Comparison of ENCODE assay signal across 1 cellular context in genomic region chr11:2268911-2269600, GRCh38.
A peak's percentile ranks its signal among the peaks of the same experiment; 100 is the strongest.
TF ChIP-seq lines count a peak whose summit lies in the region.

No MANE protein-coding gene starts in this region.

TF ChIP-seq in HepG2, 621 proteins besides CTCF, POLR2A, EP300 and RAD21 (continued from another document and continues in another):
- TF ChIP-seq IRF9 (CRISPR knock-in tag; IDR thresholded peaks at IDR 0.05; ENCODE audit: borderline replicate concordance) = no peak
- peak; percentile 86; the same call in 1 of the 2 replicates for TF ChIP-seq HES4 (CRISPR knock-in tag; IDR thresholded peaks at IDR 0.05; ENCODE audit: borderline replicate concordance)
- no peak for TF ChIP-seq HDAC6 (IDR thresholded peaks at IDR 0.05; ENCODE audit: low read depth, low read length)
- peak; percentile 41; the same call in 1 of the 2 replicates for TF ChIP-seq ZFY (CRISPR knock-in tag; IDR thresholded peaks at IDR 0.05)
- TF ChIP-seq MXD4 (CRISPR knock-in tag; IDR thresholded peaks at IDR 0.05) = no peak
- TF ChIP-seq, protein P1, sequence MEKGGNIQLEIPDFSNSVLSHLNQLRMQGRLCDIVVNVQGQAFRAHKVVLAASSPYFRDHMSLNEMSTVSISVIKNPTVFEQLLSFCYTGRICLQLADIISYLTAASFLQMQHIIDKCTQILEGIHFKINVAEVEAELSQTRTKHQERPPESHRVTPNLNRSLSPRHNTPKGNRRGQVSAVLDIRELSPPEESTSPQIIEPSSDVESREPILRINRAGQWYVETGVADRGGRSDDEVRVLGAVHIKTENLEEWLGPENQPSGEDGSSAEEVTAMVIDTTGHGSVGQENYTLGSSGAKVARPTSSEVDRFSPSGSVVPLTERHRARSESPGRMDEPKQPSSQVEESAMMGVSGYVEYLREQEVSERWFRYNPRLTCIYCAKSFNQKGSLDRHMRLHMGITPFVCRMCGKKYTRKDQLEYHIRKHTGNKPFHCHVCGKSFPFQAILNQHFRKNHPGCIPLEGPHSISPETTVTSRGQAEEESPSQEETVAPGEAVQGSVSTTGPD (CRISPR knock-in tag; IDR thresholded peaks at IDR 0.05) = no peak
- TF ChIP-seq FOXA1 (IDR thresholded peaks at IDR 0.05) = no peak
- 0 out of 2 replicates have a peak, but pooled peaks have one; percentile 22 for TF ChIP-seq FOXA1 (CRISPR knock-in tag; IDR thresholded peaks at IDR 0.05)
- 0 out of 2 replicates have a peak, but pooled peaks have one; percentile 73 for TF ChIP-seq SRY (CRISPR knock-in tag; IDR thresholded peaks at IDR 0.05)
- no peak for TF ChIP-seq ZNF337 (CRISPR knock-in tag; IDR thresholded peaks at IDR 0.05; ENCODE audit: borderline replicate concordance, low read depth)
- no peak for TF ChIP-seq ZFP41 (CRISPR knock-in tag; IDR thresholded peaks at IDR 0.05; ENCODE audit: borderline replicate concordance)
- TF ChIP-seq FOXA3 (CRISPR knock-in tag; IDR thresholded peaks at IDR 0.05) = peak; percentile 48; the same call in 1 of the 2 replicates
- peak; percentile 22; the same call in 1 of the 2 replicates for TF ChIP-seq GABPA (IDR thresholded peaks at IDR 0.05; ENCODE audit: low read depth, low read length)
- TF ChIP-seq GABPA (CRISPR knock-in tag; IDR thresholded peaks at IDR 0.05; ENCODE audit: low read depth) = no peak
- TF ChIP-seq ZC3H13 (CRISPR knock-in tag; IDR thresholded peaks at IDR 0.05) = no peak
- no peak for TF ChIP-seq ZNF629 (CRISPR knock-in tag; conservative IDR thresholded peaks at IDR 0.05)
- no peak for TF ChIP-seq ZNF790 (CRISPR knock-in tag; IDR thresholded peaks at IDR 0.05; ENCODE audit: borderline replicate concordance)
- TF ChIP-seq ZNF121 (CRISPR knock-in tag; IDR thresholded peaks at IDR 0.05) = no peak
- no peak for TF ChIP-seq SMYD3 (CRISPR knock-in tag; IDR thresholded peaks at IDR 0.05)
- peak; percentile 44 for TF ChIP-seq ASH2L (IDR thresholded peaks at IDR 0.05; ENCODE audit: insufficient read length, low read depth, low read length)
- TF ChIP-seq ZBTB42 (CRISPR knock-in tag; IDR thresholded peaks at IDR 0.05) = no peak
- no peak for TF ChIP-seq BRF2 (CRISPR knock-in tag; IDR thresholded peaks at IDR 0.05)
- TF ChIP-seq ZNF256 (CRISPR knock-in tag; conservative IDR thresholded peaks at IDR 0.05) = no peak
- no peak for TF ChIP-seq SNAPC2 (CRISPR knock-in tag; IDR thresholded peaks at IDR 0.05)
- TF ChIP-seq, protein P2, sequence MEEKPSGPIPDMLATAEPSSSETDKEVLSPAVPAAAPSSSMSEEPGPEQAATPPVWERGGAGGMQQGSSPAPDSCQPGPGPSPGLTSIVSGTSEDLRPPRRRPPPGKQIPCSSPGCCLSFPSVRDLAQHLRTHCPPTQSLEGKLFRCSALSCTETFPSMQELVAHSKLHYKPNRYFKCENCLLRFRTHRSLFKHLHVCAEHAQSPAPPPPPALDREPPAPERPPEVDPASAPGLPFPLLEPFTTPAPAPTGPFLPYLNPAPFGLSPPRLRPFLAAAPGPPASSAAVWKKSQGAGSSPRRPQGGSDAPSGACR (CRISPR knock-in tag; IDR thresholded peaks at IDR 0.05) = no peak
- peak; percentile 63; the same call in 1 of the 2 replicates for TF ChIP-seq SALL2 (CRISPR knock-in tag; IDR thresholded peaks at IDR 0.05)
- no peak for TF ChIP-seq NAIF1 (CRISPR knock-in tag; IDR thresholded peaks at IDR 0.05; ENCODE audit: borderline replicate concordance)
- TF ChIP-seq NONO (IDR thresholded peaks at IDR 0.05) = no peak
- TF ChIP-seq NONO (CRISPR knock-in tag; conservative IDR thresholded peaks at IDR 0.05) = 0 out of 2 replicates have a peak, but pooled peaks have one; percentile 46
- TF ChIP-seq, protein P3, sequence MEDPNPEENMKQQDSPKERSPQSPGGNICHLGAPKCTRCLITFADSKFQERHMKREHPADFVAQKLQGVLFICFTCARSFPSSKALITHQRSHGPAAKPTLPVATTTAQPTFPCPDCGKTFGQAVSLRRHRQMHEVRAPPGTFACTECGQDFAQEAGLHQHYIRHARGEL (CRISPR knock-in tag; IDR thresholded peaks at IDR 0.05) = no peak
- TF ChIP-seq ZSCAN12 (CRISPR knock-in tag; IDR thresholded peaks at IDR 0.05) = no peak; the same call in none of the 2 replicates
- TF ChIP-seq, protein P4, sequence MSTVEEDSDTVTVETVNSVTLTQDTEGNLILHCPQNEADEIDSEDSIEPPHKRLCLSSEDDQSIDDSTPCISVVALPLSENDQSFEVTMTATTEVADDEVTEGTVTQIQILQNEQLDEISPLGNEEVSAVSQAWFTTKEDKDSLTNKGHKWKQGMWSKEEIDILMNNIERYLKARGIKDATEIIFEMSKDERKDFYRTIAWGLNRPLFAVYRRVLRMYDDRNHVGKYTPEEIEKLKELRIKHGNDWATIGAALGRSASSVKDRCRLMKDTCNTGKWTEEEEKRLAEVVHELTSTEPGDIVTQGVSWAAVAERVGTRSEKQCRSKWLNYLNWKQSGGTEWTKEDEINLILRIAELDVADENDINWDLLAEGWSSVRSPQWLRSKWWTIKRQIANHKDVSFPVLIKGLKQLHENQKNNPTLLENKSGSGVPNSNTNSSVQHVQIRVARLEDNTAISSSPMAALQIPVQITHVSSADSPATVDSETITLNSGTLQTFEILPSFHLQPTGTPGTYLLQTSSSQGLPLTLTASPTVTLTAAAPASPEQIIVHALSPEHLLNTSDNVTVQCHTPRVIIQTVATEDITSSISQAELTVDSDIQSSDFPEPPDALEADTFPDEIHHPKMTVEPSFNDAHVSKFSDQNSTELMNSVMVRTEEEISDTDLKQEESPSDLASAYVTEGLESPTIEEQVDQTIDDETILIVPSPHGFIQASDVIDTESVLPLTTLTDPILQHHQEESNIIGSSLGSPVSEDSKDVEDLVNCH (CRISPR knock-in tag; IDR thresholded peaks at IDR 0.05) = no peak
- no peak for TF ChIP-seq ZNF780A (CRISPR knock-in tag; IDR thresholded peaks at IDR 0.05)
- no peak for TF ChIP-seq ZNF225 (CRISPR knock-in tag; IDR thresholded peaks at IDR 0.05)
- TF ChIP-seq ZNF839 (CRISPR knock-in tag; IDR thresholded peaks at IDR 0.05; ENCODE audit: borderline replicate concordance) = no peak
- TF ChIP-seq NFKBIZ (CRISPR knock-in tag; IDR thresholded peaks at IDR 0.05) = no peak
- TF ChIP-seq ZNF44 (CRISPR knock-in tag; IDR thresholded peaks at IDR 0.05) = no peak
- TF ChIP-seq SIN3B (IDR thresholded peaks at IDR 0.05; ENCODE audit: low read length) = no peak
- TF ChIP-seq, protein P5, sequence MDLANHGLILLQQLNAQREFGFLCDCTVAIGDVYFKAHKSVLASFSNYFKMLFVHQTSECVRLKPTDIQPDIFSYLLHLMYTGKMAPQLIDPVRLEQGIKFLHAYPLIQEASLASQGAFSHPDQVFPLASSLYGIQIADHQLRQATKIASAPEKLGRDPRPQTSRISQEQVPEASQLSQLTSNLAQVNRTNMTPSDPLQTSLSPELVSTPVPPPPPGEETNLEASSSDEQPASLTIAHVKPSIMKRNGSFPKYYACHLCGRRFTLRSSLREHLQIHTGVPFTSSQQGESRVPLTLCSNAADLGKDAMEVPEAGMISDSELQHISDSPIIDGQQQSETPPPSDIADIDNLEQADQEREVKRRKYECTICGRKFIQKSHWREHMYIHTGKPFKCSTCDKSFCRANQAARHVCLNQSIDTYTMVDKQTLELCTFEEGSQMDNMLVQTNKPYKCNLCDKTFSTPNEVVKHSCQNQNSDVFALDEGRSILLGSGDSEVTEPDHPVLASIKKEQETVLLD (CRISPR knock-in tag; IDR thresholded peaks at IDR 0.05; ENCODE audit: low read depth) = peak; percentile 72; the same call in 1 of the 2 replicates
- TF ChIP-seq BRD4 (CRISPR knock-in tag; IDR thresholded peaks at IDR 0.05) = no peak; the same call in 1 of the 2 replicates
- no peak for TF ChIP-seq CBX2 (IDR thresholded peaks at IDR 0.05; ENCODE audit: low read depth, low read length)
- no peak for TF ChIP-seq CBX2 (CRISPR knock-in tag; IDR thresholded peaks at IDR 0.05; ENCODE audit: low read depth)
- peak; percentile 44 for TF ChIP-seq ZNF883 (CRISPR knock-in tag; IDR thresholded peaks at IDR 0.05; ENCODE audit: not compliant biosample characterization)
- no peak for TF ChIP-seq ZSCAN21 (CRISPR knock-in tag; IDR thresholded peaks at IDR 0.05; ENCODE audit: borderline replicate concordance)
- TF ChIP-seq, protein P6, sequence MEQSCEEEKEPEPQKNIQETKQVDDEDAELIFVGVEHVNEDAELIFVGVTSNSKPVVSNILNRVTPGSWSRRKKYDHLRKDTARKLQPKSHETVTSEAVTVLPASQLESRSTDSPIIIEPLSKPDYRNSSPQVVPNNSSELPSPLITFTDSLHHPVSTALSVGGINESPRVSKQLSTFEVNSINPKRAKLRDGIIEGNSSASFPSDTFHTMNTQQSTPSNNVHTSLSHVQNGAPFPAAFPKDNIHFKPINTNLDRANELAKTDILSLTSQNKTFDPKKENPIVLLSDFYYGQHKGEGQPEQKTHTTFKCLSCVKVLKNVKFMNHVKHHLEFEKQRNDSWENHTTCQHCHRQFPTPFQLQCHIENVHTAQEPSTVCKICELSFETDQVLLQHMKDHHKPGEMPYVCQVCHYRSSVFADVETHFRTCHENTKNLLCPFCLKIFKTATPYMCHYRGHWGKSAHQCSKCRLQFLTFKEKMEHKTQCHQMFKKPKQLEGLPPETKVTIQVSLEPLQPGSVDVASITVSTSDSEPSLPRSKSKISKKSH (CRISPR knock-in tag; IDR thresholded peaks at IDR 0.05; ENCODE audit: borderline replicate concordance) = peak; percentile 20; the same call in 1 of the 2 replicates
- no peak for TF ChIP-seq ZNF292 (CRISPR knock-in tag; IDR thresholded peaks at IDR 0.05; ENCODE audit: borderline replicate concordance, low read depth)
- peak; percentile 50 for TF ChIP-seq THAP11 (CRISPR knock-in tag; IDR thresholded peaks at IDR 0.05)
- TF ChIP-seq ZKSCAN1 (IDR thresholded peaks at IDR 0.05; ENCODE audit: low read length) = no peak
- TF ChIP-seq FOXO1 (CRISPR knock-in tag; IDR thresholded peaks at IDR 0.05) = no peak; the same call in 1 of the 2 replicates
- no peak for TF ChIP-seq ZNF207 (IDR thresholded peaks at IDR 0.05; ENCODE audit: borderline replicate concordance)
- TF ChIP-seq ZNF672 (CRISPR knock-in tag; IDR thresholded peaks at IDR 0.05) = no peak
- TF ChIP-seq, protein P7, sequence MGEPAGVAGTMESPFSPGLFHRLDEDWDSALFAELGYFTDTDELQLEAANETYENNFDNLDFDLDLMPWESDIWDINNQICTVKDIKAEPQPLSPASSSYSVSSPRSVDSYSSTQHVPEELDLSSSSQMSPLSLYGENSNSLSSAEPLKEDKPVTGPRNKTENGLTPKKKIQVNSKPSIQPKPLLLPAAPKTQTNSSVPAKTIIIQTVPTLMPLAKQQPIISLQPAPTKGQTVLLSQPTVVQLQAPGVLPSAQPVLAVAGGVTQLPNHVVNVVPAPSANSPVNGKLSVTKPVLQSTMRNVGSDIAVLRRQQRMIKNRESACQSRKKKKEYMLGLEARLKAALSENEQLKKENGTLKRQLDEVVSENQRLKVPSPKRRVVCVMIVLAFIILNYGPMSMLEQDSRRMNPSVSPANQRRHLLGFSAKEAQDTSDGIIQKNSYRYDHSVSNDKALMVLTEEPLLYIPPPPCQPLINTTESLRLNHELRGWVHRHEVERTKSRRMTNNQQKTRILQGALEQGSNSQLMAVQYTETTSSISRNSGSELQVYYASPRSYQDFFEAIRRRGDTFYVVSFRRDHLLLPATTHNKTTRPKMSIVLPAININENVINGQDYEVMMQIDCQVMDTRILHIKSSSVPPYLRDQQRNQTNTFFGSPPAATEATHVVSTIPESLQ (CRISPR knock-in tag; conservative IDR thresholded peaks at IDR 0.05) = no peak
- TF ChIP-seq ZNF431 (CRISPR knock-in tag; IDR thresholded peaks at IDR 0.05; ENCODE audit: borderline replicate concordance, low read depth) = no peak
- no peak for TF ChIP-seq CREB1 (IDR thresholded peaks at IDR 0.05)
- TF ChIP-seq CREB1 (CRISPR knock-in tag; IDR thresholded peaks at IDR 0.05) = no peak
- no peak for TF ChIP-seq ZNF383 (CRISPR knock-in tag; IDR thresholded peaks at IDR 0.05; ENCODE audit: borderline replicate concordance)
- TF ChIP-seq EED (CRISPR knock-in tag; IDR thresholded peaks at IDR 0.05) = no peak
- TF ChIP-seq ZNF253 (CRISPR knock-in tag; IDR thresholded peaks at IDR 0.05; ENCODE audit: borderline replicate concordance) = no peak
- TF ChIP-seq ZFP1 (CRISPR knock-in tag; IDR thresholded peaks at IDR 0.05) = no peak
- no peak for TF ChIP-seq RELA (CRISPR knock-in tag; IDR thresholded peaks at IDR 0.05)
- no peak for TF ChIP-seq ZNF619 (CRISPR knock-in tag; IDR thresholded peaks at IDR 0.05)
